8 cellular contexts compared by ENCODE assay signal in genomic region chr11:59754859-59755700, GRCh38. TPM values are rescaled to one million over a fixed set of nuclear protein-coding genes. Genes with fewer than 3 reads are reported as not detected.
DNase-seq lines count a peak whose midpoint lies in the region; ATAC-seq and TF ChIP-seq lines count a peak whose summit lies in the region.

TSS of gene STX3 (plus strand) at chr11:59755376. CDS start at chr11:59755606, 230 bp downstream.

- H3K9me3 Mint-ChIP-seq in CD8-positive, alpha-beta memory T cell, result no peaks in the 10 kb centered on the region
- no peaks in the 10 kb centered on the region for H3K9me3 Mint-ChIP-seq in nephron

- H3K4me1 Mint-ChIP-seq in CD8-positive, alpha-beta memory T cell, result peaks cover 21 to 35% (median 31%) of the 10 kb centered on the region in 3 donors
- peaks cover 11% of the 10 kb centered on the region for H3K4me1 Mint-ChIP-seq in nephron

- peak within 1 kb of the TSS; percentile 83 for H3K9ac ChIP-seq in HUES6 (ENCODE audit: low read length)

- peak; percentile 61 to 78 (median 70) for DNase-seq in CD8-positive, alpha-beta memory T cell
- DNase-seq in RKO (ENCODE audit: low spot score) (peak; percentile 92), fibroblast of pulmonary artery (ENCODE audit: low read depth) (peak; percentile 73)
- DNase-seq in activated effector memory CD4-positive, alpha-beta T cell treated with anti-CD3 and anti-CD28 coated beads, Interleukin-2, amount 50 U/mL, for 16 hours, result peak; percentile 90
- DNase-seq in stimulated activated naive CD4-positive, alpha-beta T cell treated with Interleukin-2 at 50 U/mL for 16 hours (lab: John Stamatoyannopoulos, UW), result peak; percentile 60

- ATAC-seq in GM21423 (IDR thresholded peaks at IDR 0.05; ENCODE audit: unreplicated experiment), result peak; percentile 73

- H3K36me3 ChIP-seq in CD8-positive, alpha-beta memory T cell (ENCODE audit: insufficient read depth, low read length), result no peaks in the 10 kb centered on the region
- peaks cover 5% of the 10 kb centered on the region; the same call in 1 of the 2 replicates for H3K36me3 ChIP-seq in HUES6 (ENCODE audit: control insufficient read depth, insufficient read depth, low read length)

- H3K9me3 ChIP-seq in CD8-positive, alpha-beta memory T cell (ENCODE audit: low read length), result no peaks in the 10 kb centered on the region
- H3K9me3 ChIP-seq in HUES6 (ENCODE audit: control insufficient read depth, insufficient read depth, low read depth, low read length), result no peaks in the 10 kb centered on the region

- CTCF ChIA-PET in CD8-positive, alpha-beta memory T cell (lab: Charles Lee), result interaction anchor here (0.7 to 5.2 kb wide), 14 partner anchors 7 to 496 kb away, joined by 3 to 113 read pairs (median 3); partner anchors contain the start of gene MRPL16

- H3K27me3 ChIP-seq in CD8-positive, alpha-beta memory T cell (ENCODE audit: insufficient read depth, low read length, poor library complexity, severe bottlenecking), result no peaks in the 10 kb centered on the region
- no peaks in the 10 kb centered on the region for H3K27me3 ChIP-seq in HUES6 (ENCODE audit: control insufficient read depth, insufficient read depth, low read length)

- peaks cover 3 to 6% of the 10 kb centered on the region in 2 donors for H3K27me3 Mint-ChIP-seq in CD8-positive, alpha-beta memory T cell
- H3K27me3 Mint-ChIP-seq in nephron (ENCODE audit: low read depth), result peaks cover 49% of the 10 kb centered on the region

- POLR2A ChIA-PET in CD8-positive, alpha-beta memory T cell (lab: Charles Lee), result interaction anchor here (1.0 to 2.1 kb wide), 3 partner anchors 55 to 189 kb away, joined by 3 to 14 read pairs (median 6); partner anchors contain the start of genes MRPL16 and PATL1

- H3K4me3 ChIP-seq in CD8-positive, alpha-beta memory T cell (ENCODE audit: low read length), result peak within 1 kb of the TSS; percentile 76
- H3K4me3 ChIP-seq in HUES6 (ENCODE audit: low read depth, low read length) (peak within 1 kb of the TSS; percentile 82), fibroblast of pulmonary artery (replicated peaks; ENCODE audit: low read depth, low read length) (peak within 1 kb of the TSS; percentile 87)

- H3K27ac ChIP-seq in CD8-positive, alpha-beta memory T cell (ENCODE audit: low read depth, low read length), result peak within 1 kb of the TSS; percentile 53
- peak within 1 kb of the TSS; percentile 90 for H3K27ac ChIP-seq in HUES6 (ENCODE audit: low read depth, low read length)

- peaks cover 0 to 8% (median 0%) of the 10 kb centered on the region in 3 donors for H3K36me3 Mint-ChIP-seq in CD8-positive, alpha-beta memory T cell
- no peaks in the 10 kb centered on the region for H3K36me3 Mint-ChIP-seq in nephron (ENCODE audit: low read depth)

- peaks cover 18% of the 10 kb centered on the region for H3K4me1 ChIP-seq in CD8-positive, alpha-beta memory T cell (ENCODE audit: insufficient read depth, low read length)
- peaks cover 15% of the 10 kb centered on the region for H3K4me1 ChIP-seq in HUES6 (ENCODE audit: control insufficient read depth, insufficient read depth, low read length)

- peak within 1 kb of the TSS; percentile 89 to 95 (median 92) for H3K4me3 Mint-ChIP-seq in CD8-positive, alpha-beta memory T cell
- H3K4me3 Mint-ChIP-seq in nephron, result peak within 1 kb of the TSS; percentile 87 to 94 (median 93)

- TF ChIP-seq CTCF in fibroblast of pulmonary artery (IDR thresholded peaks at IDR 0.05; ENCODE audit: low read length, missing control alignments) (no peak), nephron (IDR thresholded peaks at IDR 0.05; ENCODE audit: unreplicated experiment in 3 of 3) (no peak)

- peak within 1 kb of the TSS; percentile 37 to 93 (median 81) for H3K27ac Mint-ChIP-seq in CD8-positive, alpha-beta memory T cell
- peak within 1 kb of the TSS; percentile 62 to 89 (median 86) for H3K27ac Mint-ChIP-seq in nephron

RNA-seq across cellular contexts. Expression of gene STX3, which starts in this region (rescaled TPM):
- 1 to 10 TPM; 5.5 to 6.7 TPM for total RNA-seq in CD8-positive, alpha-beta memory T cell
- 6.8 TPM for polyA plus RNA-seq in CD8-positive, alpha-beta memory T cell

Comparison
In these comparisons a context has a peak if more than half of its experiments do, and no peak if none do; other contexts are left out.
1. Peak in every context shown above with its lines: DNase-seq, ATAC-seq, H3K4me3 ChIP-seq and H3K27ac ChIP-seq.